Comparison of ENCODE assay signal across 8 cellular contexts in genomic region chr6:75830959-75831885, GRCh38.
DNase-seq lines count a peak whose midpoint lies in the region; ATAC-seq and TF ChIP-seq lines count a peak whose summit lies in the region.

No MANE protein-coding gene starts in this region.

- H3K4me1 ChIP-seq in A673 (ENCODE audit: insufficient read depth, low read length, poor library complexity, severe bottlenecking): no peaks in the 10 kb centered on the region

- BruUV-seq in A673 (replicated peaks; lab: Mats Ljungman, UMichigan): no TSS peak

- TF ChIP-seq CTCF in A673 (conservative IDR thresholded peaks at IDR 0.05; ENCODE audit: low read depth, low read length): no peak
- TF ChIP-seq CTCF in brain microvascular endothelial cell (IDR thresholded peaks at IDR 0.05; ENCODE audit: low read depth, low read length, missing control alignments): no peak

- POLR2A ChIA-PET in A673 (lab: Charles Lee; ENCODE audit: low non-redundant PET): no interaction called here

- no peaks in the 10 kb centered on the region for H3K27me3 ChIP-seq in A673 (replicated peaks; ENCODE audit: insufficient read depth, low read depth, low read length, poor library complexity)
- no peaks in the 10 kb centered on the region for H3K27me3 ChIP-seq in brain microvascular endothelial cell (replicated peaks)

- in situ Hi-C loops in brain microvascular endothelial cell (cut with HindIII; ENCODE audit: low pct_ligation_motif_present, low sequenced_read_pairs): no loop called here

- H3K4me3 ChIP-seq in A673 (ENCODE audit: low read depth, low read length, poor library complexity, severe bottlenecking): no peak overlapping the region
- no peak overlapping the region for H3K4me3 ChIP-seq in brain microvascular endothelial cell (ENCODE audit: low read depth, low read length)

- DNase-seq in A673 (ENCODE audit: low spot score): peak; percentile 9
- peak; percentile 34 for DNase-seq in brain microvascular endothelial cell
- DNase-seq in hepatic stellate cell (ENCODE audit: low spot score): no peak
- no peak for DNase-seq in OCI-M2 (lab: John Stamatoyannopoulos, UW; ENCODE audit: unreplicated experiment)
- DNase-seq in dermis blood vessel endothelial cell: no peak
- no peak for DNase-seq in activated CD8-positive, alpha-beta memory T cell treated with anti-CD3 and anti-CD28 coated beads for 24 hours

- H3K36me3 ChIP-seq in A673 (ENCODE audit: insufficient read depth, low read length, poor library complexity, severe bottlenecking) (no peaks in the 10 kb centered on the region), brain microvascular endothelial cell (replicated peaks) (no peaks in the 10 kb centered on the region)

- ATAC-seq in GM18867 (IDR thresholded peaks at IDR 0.05; ENCODE audit: unreplicated experiment): peak; percentile 89
- ATAC-seq in HG03060 (IDR thresholded peaks at IDR 0.05; ENCODE audit: low read depth, unreplicated experiment): peak; percentile 73

- CTCF ChIA-PET in A673 (lab: Charles Lee): no interaction called here

- no peaks in the 10 kb centered on the region for H3K9me3 ChIP-seq in A673 (ENCODE audit: low read depth, low read length, poor library complexity, severe bottlenecking)

- H3K27ac ChIP-seq in A673 (ENCODE audit: low read depth, low read length, poor library complexity, severe bottlenecking) (no peak overlapping the region), brain microvascular endothelial cell (no peak overlapping the region)

- intact Hi-C loops in A673 (cut with micrococcal nuclease; ENCODE audit: unreplicated experiment): no loop called here

Comparison
In these comparisons a context has a peak if more than half of its experiments do, and no peak if none do; other contexts are left out.
1. DNase-seq: peak in A673 (single experiment) and brain microvascular endothelial cell (single experiment); none in hepatic stellate cell (single experiment), OCI-M2 (single experiment), dermis blood vessel endothelial cell (single experiment) and activated CD8-positive, alpha-beta memory T cell treated with anti-CD3 and anti-CD28 coated beads for 24 hours (single experiment).